Comparison of ENCODE assay signal across 8 cellular contexts in genomic region chr6:73969982-73970960, GRCh38.
DNase-seq lines count a peak whose midpoint lies in the region; ATAC-seq, FAIRE-seq and TF ChIP-seq lines count a peak whose summit lies in the region.

No MANE protein-coding gene starts in this region.

- no peak overlapping the region for H4K8ac ChIP-seq in mesenchymal stem cell (ENCODE audit: low read length)

- H3K36me3 ChIP-seq in mesenchymal stem cell (ENCODE audit: control insufficient read depth in 1 of 2, insufficient read depth in 2 of 2, low read depth in 1 of 2, low read length in 2 of 2) (no peaks in the 10 kb centered on the region), Peyer's patch (no peaks in the 10 kb centered on the region)

- H4K91ac ChIP-seq in mesenchymal stem cell (ENCODE audit: low read length), result no peak overlapping the region

- H3K9me3 ChIP-seq in mesenchymal stem cell (ENCODE audit: control insufficient read depth, low read length) (no peaks in the 10 kb centered on the region), Peyer's patch (no peaks in the 10 kb centered on the region)

- no peak for TF ChIP-seq POLR2A in Peyer's patch (IDR thresholded peaks at IDR 0.05)

- ATAC-seq in HG03159 (IDR thresholded peaks at IDR 0.05; ENCODE audit: unreplicated experiment) (no peak), HG03045 (IDR thresholded peaks at IDR 0.05; ENCODE audit: unreplicated experiment) (no peak)

- TF ChIP-seq CTCF in Peyer's patch (IDR thresholded peaks at IDR 0.05), result peak in 2 of 6 experiments; percentile 25 to 34

- WGBS in mesenchymal stem cell, result 61% methylated on average over 4 of the region's 7 CpGs

- H3K18ac ChIP-seq in mesenchymal stem cell (ENCODE audit: low read depth in 1 of 2, low read length in 2 of 2), result peak overlapping the region in 1 of 2 experiments; percentile 34

- H2AK5ac ChIP-seq in mesenchymal stem cell (ENCODE audit: low read length, severe bottlenecking), result no peak overlapping the region

- FAIRE-seq in GM19239 (lab: Jason Lieb, UNC), result no peak

- no peaks in the 10 kb centered on the region for H3K27me3 ChIP-seq in mesenchymal stem cell (ENCODE audit: control insufficient read depth in 1 of 2, insufficient read depth in 1 of 2, low read length in 2 of 2)
- H3K27me3 ChIP-seq in Peyer's patch, result no peaks in the 10 kb centered on the region

- H2BK120ac ChIP-seq in mesenchymal stem cell (ENCODE audit: low read depth, low read length), result peak overlapping the region; percentile 4

- H2BK5ac ChIP-seq in mesenchymal stem cell (ENCODE audit: low read depth, low read length, poor library complexity, severe bottlenecking), result no peak overlapping the region

- H3K79me1 ChIP-seq in mesenchymal stem cell (replicated peaks; ENCODE audit: low read length, poor library complexity, severe bottlenecking), result no peaks in the 10 kb centered on the region

- peak; percentile 56 for DNase-seq in AG08395 (ENCODE audit: low spot score)
- peak; percentile 9 for DNase-seq in GM19239 (ENCODE audit: insufficient read length, low spot score)
- DNase-seq in NCI-H460 (ENCODE audit: extremely low read depth, low read depth), result peak; percentile 64
- DNase-seq in dermis microvascular lymphatic vessel endothelial cell (ENCODE audit: low read depth in 2 of 2), result peak; percentile 40 to 67
- DNase-seq in mesenchymal stem cell, result peak; percentile 73
- DNase-seq in Peyer's patch, result no peak

- H3K27ac ChIP-seq in mesenchymal stem cell (ENCODE audit: low read length, poor library complexity, severe bottlenecking) (no peak overlapping the region), Peyer's patch (no peak overlapping the region)

- no peak overlapping the region for H2AFZ ChIP-seq in mesenchymal stem cell (ENCODE audit: low read depth, low read length)

- no peak overlapping the region for H3K23ac ChIP-seq in mesenchymal stem cell (ENCODE audit: low read length in 2 of 2)

- peak overlapping the region in 1 of 2 experiments; percentile 67 for H3K4ac ChIP-seq in mesenchymal stem cell (ENCODE audit: low read depth in 1 of 2, low read length in 2 of 2)

- H3K4me2 ChIP-seq in mesenchymal stem cell (ENCODE audit: low read length, poor library complexity, severe bottlenecking), result no peak overlapping the region

- H2BK12ac ChIP-seq in mesenchymal stem cell (ENCODE audit: low read length in 2 of 2), result peak overlapping the region in 1 of 2 experiments; percentile 3

- no peak overlapping the region for H2BK15ac ChIP-seq in mesenchymal stem cell (ENCODE audit: low read depth, poor library complexity, severe bottlenecking)

- H3K4me1 ChIP-seq in mesenchymal stem cell (ENCODE audit: control insufficient read depth, insufficient read depth, low read depth, low read length) (no peaks in the 10 kb centered on the region), Peyer's patch (no peaks in the 10 kb centered on the region)

- H3K14ac ChIP-seq in mesenchymal stem cell (ENCODE audit: low read length in 2 of 2), result no peak overlapping the region

- no peak overlapping the region for H3K4me3 ChIP-seq in mesenchymal stem cell (ENCODE audit: insufficient read depth in 1 of 2, low read depth in 1 of 2, low read length in 2 of 2)
- H3K4me3 ChIP-seq in Peyer's patch, result no peak overlapping the region

- peak overlapping the region; percentile 39 for H3K9ac ChIP-seq in mesenchymal stem cell (ENCODE audit: low read length)

Comparison
In these comparisons a context has a peak if more than half of its experiments do, and no peak if none do; other contexts are left out.
1. DNase-seq: peak in AG08395 (single experiment), GM19239 (single experiment), NCI-H460 (single experiment), dermis microvascular lymphatic vessel endothelial cell (2 of 2) and mesenchymal stem cell (single experiment); none in Peyer's patch (0 of 3).